In the genomic region with DNA sequence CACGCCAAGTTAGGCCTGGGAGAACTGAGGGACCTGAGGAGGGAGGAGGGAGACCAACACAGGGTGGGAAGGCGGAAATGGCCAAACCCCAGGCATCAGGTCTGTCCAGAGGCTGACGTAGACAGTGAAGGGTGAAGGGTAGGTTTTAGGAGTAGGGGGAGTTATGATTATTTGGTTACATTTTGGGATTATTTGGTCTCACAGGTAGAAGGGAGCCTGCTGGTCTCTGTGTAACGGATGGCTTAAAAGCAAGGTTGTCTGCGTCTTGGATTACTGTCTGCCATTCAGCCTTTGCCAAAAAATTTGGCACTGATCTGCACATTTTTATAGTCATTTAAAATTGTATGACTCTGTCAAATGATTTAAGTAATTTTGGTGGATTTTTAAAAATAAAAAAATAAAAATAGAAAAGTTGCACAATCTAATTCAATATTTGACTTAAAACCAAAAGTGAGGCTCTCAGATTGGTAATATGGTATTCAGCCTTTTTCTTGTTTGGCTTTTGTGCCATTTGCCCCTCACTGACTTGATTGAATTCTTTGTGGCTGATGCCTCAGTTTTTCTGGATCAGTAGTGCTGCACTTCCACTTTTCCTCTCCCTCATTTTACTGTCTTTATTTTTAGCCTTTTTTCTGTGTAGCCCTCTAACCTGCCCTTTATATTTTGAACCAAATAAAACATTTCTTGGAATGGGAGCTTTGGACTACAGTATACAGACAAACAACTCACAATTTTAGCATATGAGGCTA, we compare ENCODE assay signal across 9 cellular contexts.
DNase-seq lines count a peak whose midpoint lies in the region; ATAC-seq and TF ChIP-seq lines count a peak whose summit lies in the region.
"Had no signal": no experiment of that assay in that cellular context is flagged by ENCODE, and none has a peak within 500 bp of the region (broad histone marks: within the 10 kb centered on the region; RNA-seq: fewer than 3 reads in every experiment).

No MANE protein-coding gene starts in this region.

- H3K27ac ChIP-seq in OCI-LY3 (ENCODE audit: low read length), result peak overlapping the region; percentile 94
- H3K27ac ChIP-seq in effector memory CD4-positive, alpha-beta T cell (ENCODE audit: insufficient read depth, low read length, poor library complexity, severe bottlenecking), result peak overlapping the region; percentile 77
- H3K27ac ChIP-seq in muscle layer of colon (ENCODE audit: low read depth, low read length), result peak overlapping the region; percentile 79
- H3K27ac ChIP-seq: 22Rv1 had no signal

- no peak for TF ChIP-seq CTCF in OCI-LY3 (IDR thresholded peaks at IDR 0.05; ENCODE audit: low read depth, low read length)

- peak overlapping the region; percentile 47; the same call in 1 of the 2 replicates for H2AFZ ChIP-seq in OCI-LY3 (ENCODE audit: low read depth, low read length)

- no peaks in the 10 kb centered on the region for H3K9me3 ChIP-seq in OCI-LY3 (ENCODE audit: insufficient read depth, low read length)
- no peaks in the 10 kb centered on the region for H3K9me3 ChIP-seq in effector memory CD4-positive, alpha-beta T cell (ENCODE audit: control insufficient read depth, low read length)
- H3K9me3 ChIP-seq in muscle layer of colon (ENCODE audit: low read length), result no peaks in the 10 kb centered on the region

- H3K79me2 ChIP-seq in OCI-LY3 (ENCODE audit: low read length), result peaks cover 32% of the 10 kb centered on the region

- H3K27me3 ChIP-seq in OCI-LY3 (ENCODE audit: low read depth, low read length), result no peaks in the 10 kb centered on the region
- H3K27me3 ChIP-seq in effector memory CD4-positive, alpha-beta T cell (replicated peaks; ENCODE audit: control insufficient read depth, insufficient read depth, low read length, poor library complexity, severe bottlenecking), result no peaks in the 10 kb centered on the region
- H3K27me3 ChIP-seq in muscle layer of colon (ENCODE audit: control insufficient read depth in 1 of 2, insufficient read depth in 2 of 2, low read length in 2 of 2), result no peaks in the 10 kb centered on the region

- H3K4me2 ChIP-seq in OCI-LY3 (ENCODE audit: low read length), result peak overlapping the region; percentile 84

- DNase-seq in DMS79 treated with DMSO at 0.1 percent for 48 hours (lab: John Stamatoyannopoulos, UW) (peak; percentile 66), DMS79 (lab: John Stamatoyannopoulos, UW) (no peak), T-helper 9 cell (no peak), NCI-H82 treated with DMSO at 0.1 percent for 48 hours (lab: John Stamatoyannopoulos, UW; ENCODE audit: unreplicated experiment) (no peak)
- no peak for DNase-seq in effector memory CD4-positive, alpha-beta T cell

- H3K36me3 ChIP-seq in OCI-LY3 (replicated peaks; ENCODE audit: low read depth, low read length), result peaks cover 13% of the 10 kb centered on the region
- H3K36me3 ChIP-seq in effector memory CD4-positive, alpha-beta T cell (ENCODE audit: control insufficient read depth, insufficient read depth, low read length), result peaks cover 10% of the 10 kb centered on the region
- peaks cover 13% of the 10 kb centered on the region for H3K36me3 ChIP-seq in muscle layer of colon (ENCODE audit: insufficient read depth, low read length)

- H4K20me1 ChIP-seq in OCI-LY3 (ENCODE audit: insufficient read depth, low read length), result no peaks in the 10 kb centered on the region

- peak; percentile 45 for ATAC-seq in HG02642 (IDR thresholded peaks at IDR 0.05; ENCODE audit: poor library complexity, unreplicated experiment)

- H3K9ac ChIP-seq in OCI-LY3 (ENCODE audit: low read length) (peak overlapping the region; percentile 94), muscle layer of colon (ENCODE audit: low read length) (peak overlapping the region; percentile 81)

- peak overlapping the region; percentile 86 for H3K4me3 ChIP-seq in OCI-LY3 (ENCODE audit: low read length)
- peak overlapping the region; percentile 81 for H3K4me3 ChIP-seq in effector memory CD4-positive, alpha-beta T cell (ENCODE audit: insufficient read depth, low read depth, low read length, poor library complexity, severe bottlenecking)
- H3K4me3 ChIP-seq in muscle layer of colon (ENCODE audit: low read depth in 1 of 2, low read length in 2 of 2), result peak overlapping the region; percentile 71 to 72

- H3K4me1 ChIP-seq in OCI-LY3 (ENCODE audit: low read length), result peaks cover 34% of the 10 kb centered on the region
- H3K4me1 ChIP-seq in effector memory CD4-positive, alpha-beta T cell (ENCODE audit: control insufficient read depth, insufficient read depth, low read length, poor library complexity, severe bottlenecking), result peaks cover 6% of the 10 kb centered on the region
- peaks cover 23% of the 10 kb centered on the region for H3K4me1 ChIP-seq in muscle layer of colon (ENCODE audit: insufficient read depth, low read length)
